ENCODE assay signal across 34 cellular contexts in genomic region chr11:46508360-46508759, GRCh38.
"Had no signal": no experiment of that assay in that cellular context is flagged by ENCODE, and none has a peak within 500 bp of the region (broad histone marks: within the 10 kb centered on the region; RNA-seq: fewer than 3 reads in every experiment).

No MANE protein-coding gene starts in this region.

- H3K4me3 Mint-ChIP-seq: activated CD4-positive, alpha-beta T cell treated with anti-CD3 and anti-CD28 coated beads, Interleukin-2, amount 10 ng/mL, durations not matched to agents 24 days and 14 days; activated CD8-positive, alpha-beta T cell treated with anti-CD3 and anti-CD28 coated beads for 36 hours; activated naive CD4-positive, alpha-beta T cell treated with anti-CD3 and anti-CD28 coated beads, Interleukin-2, amount 50 U/mL, for 24 hours; activated naive CD8-positive, alpha-beta T cell treated with anti-CD3 and anti-CD28 coated beads, Interleukin-2, amount 10 ng/mL, durations not matched to agents 7 days and 5 days; activated T-cell treated with anti-CD3 and anti-CD28 coated beads, Interleukin-2, amount 50 U/mL, for 72 hours; central memory CD8-positive, alpha-beta T cell had no signal

- H3K4me1 ChIP-seq: ascending aorta had no signal

- H3K27ac Mint-ChIP-seq: activated CD4-positive, alpha-beta T cell treated with anti-CD3 and anti-CD28 coated beads, Interleukin-2, amount 10 ng/mL, durations not matched to agents 24 days and 14 days; activated CD8-positive, alpha-beta T cell treated with anti-CD3 and anti-CD28 coated beads for 36 hours; activated naive CD4-positive, alpha-beta T cell treated with anti-CD3 and anti-CD28 coated beads, Interleukin-2, amount 50 U/mL, for 24 hours; activated naive CD8-positive, alpha-beta T cell treated with anti-CD3 and anti-CD28 coated beads, Interleukin-2, amount 10 ng/mL, durations not matched to agents 7 days and 5 days; activated T-helper 2 cell treated with anti-CD3 and anti-CD28 coated beads, Interferon-gamma antibody, Interleukin-2, Interleukin-4, amounts not matched to agents 10 μg/mL and 5 μg/mL and 100 μg/mL, durations not matched to agents 14 hours and 24 hours and 36 hours had no signal

- H3K9me3 Mint-ChIP-seq: activated CD4-positive, alpha-beta T cell treated with anti-CD3 and anti-CD28 coated beads, Interleukin-2, amount 10 ng/mL, durations not matched to agents 24 days and 14 days; activated CD8-positive, alpha-beta T cell treated with anti-CD3 and anti-CD28 coated beads for 36 hours; activated naive CD4-positive, alpha-beta T cell treated with anti-CD3 and anti-CD28 coated beads, Interleukin-2, amount 50 U/mL, for 24 hours; activated naive CD8-positive, alpha-beta T cell treated with anti-CD3 and anti-CD28 coated beads, Interleukin-2, amount 10 ng/mL, durations not matched to agents 7 days and 5 days; activated T-cell treated with anti-CD3 and anti-CD28 coated beads, Interleukin-2, amount 50 U/mL, for 72 hours; activated T-helper 2 cell treated with anti-CD3 and anti-CD28 coated beads, Interferon-gamma antibody, Interleukin-2, Interleukin-4, amounts not matched to agents 10 μg/mL and 5 μg/mL and 100 μg/mL, durations not matched to agents 14 hours and 24 hours and 36 hours; central memory CD8-positive, alpha-beta T cell had no signal

- H3K27me3 ChIP-seq: ascending aorta, cardiac muscle cell, MG63 had no signal

- DNase-seq: activated CD4-positive, alpha-beta T cell treated with anti-CD3 and anti-CD28 coated beads, Interleukin-2, amount 10 ng/mL, durations not matched to agents 24 days and 14 days; activated CD4-positive, alpha-beta T cell treated with anti-CD3 and anti-CD28 coated beads, Interleukin-2, amount 50 U/mL, for 4 hours; activated CD8-positive, alpha-beta T cell treated with anti-CD3 and anti-CD28 coated beads for 36 hours; activated gamma-delta T cell; activated naive CD4-positive, alpha-beta T cell treated with Interleukin-2 at 50 U/mL for 16 hours; activated naive CD8-positive, alpha-beta T cell treated with anti-CD3 and anti-CD28 coated beads, Interleukin-2, amount 10 ng/mL, durations not matched to agents 7 days and 5 days; activated T-cell treated with anti-CD3 and anti-CD28 coated beads, Interleukin-2, amount 50 U/mL, for 1 hour; activated T-cell treated with anti-CD3 and anti-CD28 coated beads, Interleukin-2, amount 50 U/mL, for 72 hours; amygdala; Kasumi-1; KG1; MG63; NCI-H1048; NCI-H1436 treated with DMSO at 0.1 percent for 48 hours; NCI-H1694 treated with DMSO at 0.1 percent for 48 hours; NCI-H2029; NCI-H345; NCI-H526; NCI-H748 treated with DMSO at 0.1 percent for 48 hours; NK-92 treated with Interleukin-12 subunit alpha and Interleukin-12 subunit beta, amount 100 ng/mL, for 24 hours; PC-9; SIG-M5; SW 1271; T-helper 1 cell; T-helper 9 cell had no signal

- H2AFZ ChIP-seq: PC-9 had no signal

- FAIRE-seq: RCC 7860 had no signal

- H3K27ac ChIP-seq: ascending aorta, cardiac muscle cell, PC-9, RWPE1, VCaP had no signal

- H3K36me3 ChIP-seq: cardiac muscle cell had no signal

- H3K4me2 ChIP-seq: PC-9 had no signal

- H3K9me3 ChIP-seq: ascending aorta, MG63 had no signal

- ATAC-seq: activated CD8-positive, alpha-beta T cell treated with anti-CD3 and anti-CD28 coated beads for 36 hours; activated T-cell treated with anti-CD3 and anti-CD28 coated beads, Interleukin-2, amount 50 U/mL, for 72 hours; Right ventricle myocardium inferior had no signal

- H3K4me3 ChIP-seq: ascending aorta, cardiac muscle cell, MG63, PC-9 had no signal

- H3K27me3 Mint-ChIP-seq: activated CD4-positive, alpha-beta T cell treated with anti-CD3 and anti-CD28 coated beads, Interleukin-2, amount 10 ng/mL, durations not matched to agents 24 days and 14 days; activated CD8-positive, alpha-beta T cell treated with anti-CD3 and anti-CD28 coated beads for 36 hours; activated naive CD4-positive, alpha-beta T cell treated with anti-CD3 and anti-CD28 coated beads, Interleukin-2, amount 50 U/mL, for 24 hours; activated naive CD8-positive, alpha-beta T cell treated with anti-CD3 and anti-CD28 coated beads, Interleukin-2, amount 10 ng/mL, durations not matched to agents 7 days and 5 days; central memory CD8-positive, alpha-beta T cell had no signal
